In the genomic region with DNA sequence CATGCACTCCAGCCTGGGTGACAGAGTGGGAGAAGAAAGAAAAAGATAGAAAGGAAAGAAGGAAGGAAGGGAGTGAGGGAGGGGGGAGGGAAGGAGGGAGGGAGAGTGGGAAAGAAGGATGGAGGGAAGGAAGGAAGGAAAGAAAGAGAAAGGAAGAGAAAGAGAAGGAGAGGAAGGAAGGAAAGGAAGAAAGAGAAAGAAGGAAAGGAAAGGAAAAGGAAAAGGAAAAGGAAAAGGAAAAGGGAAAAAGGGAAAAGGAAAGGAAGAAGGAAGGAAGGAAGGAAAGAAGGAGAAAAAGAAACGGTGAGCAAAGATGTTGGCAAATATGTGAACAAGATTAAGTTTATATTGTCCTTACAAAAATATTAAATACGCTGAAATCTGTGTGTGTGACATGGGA, we compare ENCODE assay signal across 38 cellular contexts. TPM values are rescaled to one million over a fixed set of nuclear protein-coding genes. Genes with fewer than 3 reads are reported as not detected.
"Had no signal": no experiment of that assay in that cellular context is flagged by ENCODE, and none has a peak within 500 bp of the region (broad histone marks: within the 10 kb centered on the region; RNA-seq: fewer than 3 reads in every experiment).

No MANE protein-coding gene starts in this region.

- H3K36me3 ChIP-seq: MG63 had no signal

- H3K4me3 ChIP-seq: MG63 had no signal

- DNase-seq: MG63, MM.1S, MV-4-11, NCI-H1048, NCI-H1092, NCI-H1092 treated with DMSO at 0.1 percent for 48 hours, NCI-H1105, NCI-H1105 treated with DMSO at 0.1 percent for 48 hours, NCI-H1417, NCI-H1417 treated with DMSO at 0.1 percent for 48 hours, NCI-H1436, NCI-H1436 treated with DMSO at 0.1 percent for 48 hours, NCI-H146, NCI-H1694, NCI-H1694 treated with DMSO at 0.1 percent for 48 hours, NCI-H187, NCI-H187 treated with DMSO at 0.1 percent for 48 hours, NCI-H1930, NCI-H2029, NCI-H2029 treated with DMSO at 0.1 percent for 48 hours, NCI-H2081, NCI-H2081 treated with DMSO at 0.1 percent for 48 hours, NCI-H2107, NCI-H2171, NCI-H2171 treated with DMSO at 0.1 percent for 48 hours, NCI-H2227 treated with DMSO at 0.1 percent for 48 hours, NCI-H226, NCI-H345, NCI-H446, NCI-H446 treated with DMSO at 0.1 percent for 48 hours, NCI-H510A, NCI-H510A treated with DMSO at 0.1 percent for 48 hours, NCI-H524, NCI-H524 treated with DMSO at 0.1 percent for 48 hours, NCI-H526 had no signal

RNA-seq across cellular contexts. Expression of a gene that starts 42.6 kb away (rescaled TPM):
- total RNA-seq: LHCN-M2, M059J, MCF 10A had no signal
